Comparison of ENCODE assay signal across 7 cellular contexts in genomic region chr2:122136071-122136470, GRCh38.
DNase-seq lines count a peak whose midpoint lies in the region; ATAC-seq and TF ChIP-seq lines count a peak whose summit lies in the region.

No MANE protein-coding gene starts in this region.

- no peak overlapping the region for H3K27ac ChIP-seq in HEK293 (ENCODE audit: extremely low read depth, low read depth, low read length)

- peak; percentile 56 for TF ChIP-seq CTCF in GM12864 (IDR thresholded peaks at IDR 0.05; ENCODE audit: low read depth, low read length, missing control alignments)
- TF ChIP-seq CTCF in HEK293 (tag by site-specific recombination; IDR thresholded peaks at IDR 0.05), result peak; percentile 41

- CTCF ChIA-PET in HEK293 (lab: Yijun Ruan, JAX), result no interaction called here

- POLR2A ChIA-PET in HEK293 (lab: Yijun Ruan, JAX), result no interaction called here

- no peaks in the 10 kb centered on the region for H3K9me3 ChIP-seq in HEK293 (ENCODE audit: control insufficient read depth, insufficient read depth, low read depth, low read length)

- H3K4me1 ChIP-seq in HEK293 (ENCODE audit: control insufficient read depth, insufficient read depth, low read length), result no peaks in the 10 kb centered on the region

- H3K36me3 ChIP-seq in HEK293 (ENCODE audit: control insufficient read depth in 2 of 2, insufficient read depth in 1 of 2, low read length in 2 of 2), result no peaks in the 10 kb centered on the region

- H3K4me3 ChIP-seq in GM12864 (ENCODE audit: low read depth, low read length), result no peak overlapping the region
- no peak overlapping the region for H3K4me3 ChIP-seq in HEK293 (ENCODE audit: low read depth, low read length)

- DNase-seq in GM12864 (ENCODE audit: low read depth), result peak; percentile 2
- DNase-seq in OCI-M1 (lab: John Stamatoyannopoulos, UW), result peak; percentile 78
- DNase-seq in iris pigment epithelial cell (ENCODE audit: low read depth), result peak; percentile 11
- no peak for DNase-seq in SIG-M5 (lab: John Stamatoyannopoulos, UW)
- no peak for DNase-seq in HPDE6-E6E7 (ENCODE audit: extremely low spot score)

- no peak for ATAC-seq in HG03045 (IDR thresholded peaks at IDR 0.05; ENCODE audit: unreplicated experiment)

TF ChIP-seq in HEK293, 187 proteins besides CTCF, POLR2A, EP300 and RAD21:
- no peak for TF ChIP-seq ZSCAN23 (tag by site-specific recombination; IDR thresholded peaks at IDR 0.05)
- TF ChIP-seq ZNF239 (tag by site-specific recombination; IDR thresholded peaks at IDR 0.05), result no peak

Comparison
In these comparisons a context has a peak if more than half of its experiments do, and no peak if none do; other contexts are left out.
1. DNase-seq: peak in GM12864 (single experiment), OCI-M1 (single experiment) and iris pigment epithelial cell (single experiment); none in SIG-M5 (single experiment) and HPDE6-E6E7 (single experiment).